10 cellular contexts compared by ENCODE assay signal in the genomic region with DNA sequence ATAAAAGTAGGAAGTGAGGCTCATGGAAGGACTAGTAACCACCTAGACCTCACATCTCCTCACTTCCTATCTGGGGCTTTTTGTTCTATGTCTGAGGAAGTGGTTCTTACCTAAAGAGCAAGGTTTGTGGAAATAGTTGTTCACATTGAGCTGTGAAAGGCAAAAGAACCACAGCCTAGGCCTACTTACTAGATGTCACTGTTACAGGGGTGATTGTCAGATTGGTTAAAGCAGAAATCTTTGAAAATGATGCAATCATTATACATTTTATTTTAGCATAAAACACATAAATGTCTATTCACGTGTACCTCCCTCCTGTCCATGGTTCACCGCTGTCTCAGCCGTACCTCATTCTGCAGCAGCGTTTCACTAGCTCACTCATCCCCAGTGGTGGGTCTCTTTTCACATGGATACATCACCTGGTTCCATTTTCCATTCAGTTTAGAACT.
DNase-seq lines count a peak whose midpoint lies in the region; ATAC-seq and FAIRE-seq lines count a peak whose summit lies in the region.
"Had no signal": no experiment of that assay in that cellular context is flagged by ENCODE, and none has a peak within 500 bp of the region (broad histone marks: within the 10 kb centered on the region; RNA-seq: fewer than 3 reads in every experiment).

No MANE protein-coding gene starts in this region.

- no peaks in the 10 kb centered on the region for H3K27me3 ChIP-seq in small intestine (ENCODE audit: control insufficient read depth in 2 of 2, insufficient read depth in 2 of 2, low read length in 2 of 2)

- peaks cover 34% of the 10 kb centered on the region for H3K4me1 Mint-ChIP-seq in activated CD8-positive, alpha-beta T cell treated with anti-CD3 and anti-CD28 coated beads, Interleukin-2, amount 10 ng/mL, durations not matched to agents 7 days and 5 days (ENCODE audit: low read depth)

- no peaks in the 10 kb centered on the region for H3K27me3 Mint-ChIP-seq in activated CD8-positive, alpha-beta T cell treated with anti-CD3 and anti-CD28 coated beads, Interleukin-2, amount 10 ng/mL, durations not matched to agents 7 days and 5 days (ENCODE audit: low read depth)

- CTCF ChIA-PET in activated CD8-positive, alpha-beta T cell treated with anti-CD3 and anti-CD28 coated beads, Interleukin-2, amount 10 ng/mL, durations not matched to agents 7 days and 5 days (lab: Charles Lee) = interaction anchor here (0.7 to 2.5 kb wide), 9 partner anchors 9 to 130 kb away, joined by 3 to 17 read pairs (median 4); no protein-coding TSS in a partner anchor

- H3K36me3 ChIP-seq in small intestine (ENCODE audit: control insufficient read depth in 2 of 2, insufficient read depth in 2 of 2, low read length in 2 of 2) = no peaks in the 10 kb centered on the region

- peaks cover 23% of the 10 kb centered on the region for H3K36me3 Mint-ChIP-seq in activated CD8-positive, alpha-beta T cell treated with anti-CD3 and anti-CD28 coated beads, Interleukin-2, amount 10 ng/mL, durations not matched to agents 7 days and 5 days (ENCODE audit: low read depth)

- no peak for DNase-seq in GM19239 (ENCODE audit: insufficient read length, low spot score)
- peak; percentile 67 for DNase-seq in activated CD8-positive, alpha-beta T cell treated with anti-CD3 and anti-CD28 coated beads, Interleukin-2, amount 10 ng/mL, durations not matched to agents 7 days and 5 days
- peak; percentile 71 for DNase-seq in small intestine
- no peak for DNase-seq in HUDEP-2 (lab: John Stamatoyannopoulos, UW; ENCODE audit: unreplicated experiment in 76 of 76)
- no peak for DNase-seq in NCI-H774 (lab: John Stamatoyannopoulos, UW)
- DNase-seq in NCI-H1417 treated with DMSO at 0.1 percent for 48 hours (lab: John Stamatoyannopoulos, UW) = no peak
- DNase-seq: kidney glomerular epithelial cell had no signal

- H3K27ac ChIP-seq in small intestine (ENCODE audit: low read depth in 1 of 2, low read length in 1 of 2) = peak overlapping the region in 1 of 2 donors; percentile 52

- peak overlapping the region; percentile 96 for H3K27ac Mint-ChIP-seq in activated CD8-positive, alpha-beta T cell treated with anti-CD3 and anti-CD28 coated beads, Interleukin-2, amount 10 ng/mL, durations not matched to agents 7 days and 5 days

- FAIRE-seq in GM19239 (lab: Jason Lieb, UNC) (peak; percentile 61), small intestine (lab: Jason Lieb, UNC) (no peak)

- ATAC-seq in HG03460 (IDR thresholded peaks at IDR 0.05; ENCODE audit: unreplicated experiment) = peak; percentile 73
- ATAC-seq in activated CD8-positive, alpha-beta T cell treated with anti-CD3 and anti-CD28 coated beads, Interleukin-2, amount 10 ng/mL, durations not matched to agents 7 days and 5 days = peak; percentile 95
- ATAC-seq in HG03442 (IDR thresholded peaks at IDR 0.05; ENCODE audit: unreplicated experiment) = no peak

- no peaks in the 10 kb centered on the region for H3K9me3 Mint-ChIP-seq in activated CD8-positive, alpha-beta T cell treated with anti-CD3 and anti-CD28 coated beads, Interleukin-2, amount 10 ng/mL, durations not matched to agents 7 days and 5 days (ENCODE audit: insufficient read depth)

- no peak overlapping the region for H3K4me3 ChIP-seq in small intestine (ENCODE audit: low read depth in 1 of 2, low read length in 2 of 2)

- peaks cover 1 to 4% of the 10 kb centered on the region in 2 donors for H3K4me1 ChIP-seq in small intestine (ENCODE audit: control insufficient read depth in 2 of 2, insufficient read depth in 1 of 2, low read depth in 1 of 2, low read length in 1 of 2)

- POLR2A ChIA-PET in activated CD8-positive, alpha-beta T cell treated with anti-CD3 and anti-CD28 coated beads, Interleukin-2, amount 10 ng/mL, durations not matched to agents 7 days and 5 days (lab: Charles Lee) = interaction anchor here (0.7 to 2.4 kb wide), 5 partner anchors 13 to 1888 kb away, joined by 3 to 13 read pairs (median 4); no protein-coding TSS in a partner anchor

- 75 to 87% (median 82%) methylated on average over 4 of the region's 4 CpGs for WGBS in small intestine, 3 donors

- no peaks in the 10 kb centered on the region for H3K9me3 ChIP-seq in small intestine (ENCODE audit: control insufficient read depth, low read depth)

- peak overlapping the region; percentile 48 for H3K4me3 Mint-ChIP-seq in activated CD8-positive, alpha-beta T cell treated with anti-CD3 and anti-CD28 coated beads, Interleukin-2, amount 10 ng/mL, durations not matched to agents 7 days and 5 days
- H3K4me3 Mint-ChIP-seq: brain had no signal

Comparison
In these comparisons a context has a peak if more than half of its experiments do, and no peak if none do; other contexts are left out.
1. DNase-seq: peak in activated CD8-positive, alpha-beta T cell treated with anti-CD3 and anti-CD28 coated beads, Interleukin-2, amount 10 ng/mL, durations not matched to agents 7 days and 5 days (single experiment) and small intestine (single experiment); none in GM19239 (single experiment), HUDEP-2 (0 of 76), NCI-H774 (single experiment) and NCI-H1417 treated with DMSO at 0.1 percent for 48 hours (single experiment).